15 cellular contexts compared by ENCODE assay signal in genomic region chr13:90640976-90641375, GRCh38.
A peak's percentile ranks its signal among the peaks of the same experiment; 100 is the strongest.
DNase-seq lines count a peak whose midpoint lies in the region; ATAC-seq and TF ChIP-seq lines count a peak whose summit lies in the region.
"Had no signal": no experiment of that assay in that cellular context is flagged by ENCODE, and none has a peak within 500 bp of the region (broad histone marks: within the 10 kb centered on the region; RNA-seq: fewer than 3 reads in every experiment).

No MANE protein-coding gene starts in this region.

- H4K20me1 ChIP-seq in GM23248 (ENCODE audit: insufficient read depth): no peaks in the 10 kb centered on the region
- H4K20me1 ChIP-seq: BLaER1 had no signal

- TF ChIP-seq CTCF in fibroblast of mammary gland (conservative IDR thresholded peaks at IDR 0.05; ENCODE audit: control insufficient read depth, insufficient read depth, low read depth, low read length) (no peak), stomach (IDR thresholded peaks at IDR 0.05) (no peak)

- no peaks in the 10 kb centered on the region for H3K36me3 ChIP-seq in GM23248 (ENCODE audit: low read depth)
- H3K36me3 ChIP-seq in SK-N-MC (ENCODE audit: insufficient read depth, low read length): no peaks in the 10 kb centered on the region
- H3K36me3 ChIP-seq in stomach: no peaks in the 10 kb centered on the region
- H3K36me3 ChIP-seq: BLaER1, neural progenitor cell, SJCRH30 had no signal

- no peak for TF ChIP-seq POLR2A in stomach (IDR thresholded peaks at IDR 0.05)

- peak overlapping the region; percentile 57 for H2AFZ ChIP-seq in GM23248
- H2AFZ ChIP-seq: neural progenitor cell had no signal

- no peak for ATAC-seq in Right ventricle myocardium superior (ENCODE audit: poor library complexity)
- ATAC-seq: left lobe of liver had no signal

- H3K9me3 ChIP-seq in GM23248 (ENCODE audit: low read depth): no peaks in the 10 kb centered on the region
- no peaks in the 10 kb centered on the region for H3K9me3 ChIP-seq in SK-N-MC (ENCODE audit: low read depth, low read length)
- H3K9me3 ChIP-seq in stomach: peaks cover 0 to 11% (median 2%) of the 10 kb centered on the region in 4 donors
- H3K9me3 ChIP-seq: SJCRH30 had no signal

- H3K27me3 ChIP-seq in GM23248 (replicated peaks; ENCODE audit: insufficient read depth): no peaks in the 10 kb centered on the region
- no peaks in the 10 kb centered on the region for H3K27me3 ChIP-seq in stomach
- H3K27me3 ChIP-seq: BLaER1, neural progenitor cell, SJCRH30 had no signal

- H3K9ac ChIP-seq in GM23248 (no peak overlapping the region), SK-N-MC (ENCODE audit: insufficient read length) (no peak overlapping the region)
- H3K9ac ChIP-seq: BLaER1, neural progenitor cell had no signal

- H3K27ac ChIP-seq in GM23248: no peak overlapping the region
- no peak overlapping the region for H3K27ac ChIP-seq in SK-N-MC
- H3K27ac ChIP-seq in stomach: no peak overlapping the region
- H3K27ac ChIP-seq: BLaER1, neural progenitor cell, SJCRH30 had no signal

- H3K4me3 ChIP-seq in GM23248 (no peak overlapping the region), SK-N-MC (no peak overlapping the region), fibroblast of mammary gland (ENCODE audit: control insufficient read depth, low read depth, low read length) (no peak overlapping the region), stomach (no peak overlapping the region)
- H3K4me3 ChIP-seq: BLaER1, neural progenitor cell, SJCRH30 had no signal

- no peaks in the 10 kb centered on the region for H3K9me2 ChIP-seq in GM23248 (ENCODE audit: insufficient read depth)

- H3K4me1 ChIP-seq in GM23248 (ENCODE audit: insufficient read depth) (peaks cover 10% of the 10 kb centered on the region), stomach (no peaks in the 10 kb centered on the region)
- H3K4me1 ChIP-seq: BLaER1, neural progenitor cell, SJCRH30 had no signal

- in situ Hi-C loops in GM23248 (cut with MboI): no loop called here

- no peaks in the 10 kb centered on the region for H3K79me2 ChIP-seq in GM23248 (ENCODE audit: insufficient read depth)

- no peak for TF ChIP-seq EP300 in stomach (IDR thresholded peaks at IDR 0.05)

- intact Hi-C loops in stomach (cut with DNase I; ENCODE audit: low total_unique reads) (no loop called here), Right ventricle myocardium superior (cut with DNase I) (no loop called here)

- H3K4me2 ChIP-seq in GM23248 (ENCODE audit: unreplicated experiment): peak overlapping the region; percentile 58
- H3K4me2 ChIP-seq: BLaER1, neural progenitor cell had no signal

- 81 to 100% methylated on average over 1 of the region's 1 CpG for WGBS in GM23248 (ENCODE audit: low coverage in 1 of 2, low lambda C conversion rate in 2 of 2, missing lambda C conversion rate in 2 of 2), 2 experiments
- WGBS in stomach, 5 donors: 89 to 100% (median 96%) methylated on average over 1 of the region's 1 CpG

- H3F3A ChIP-seq in GM23248 (ENCODE audit: insufficient read depth): no peaks in the 10 kb centered on the region

- DNase-seq in GM23248 (peak; percentile 69), SK-N-MC (ENCODE audit: low read depth, low spot score) (peak; percentile 16), fibroblast of mammary gland (ENCODE audit: low read depth) (peak; percentile 38), stomach (no peak), inferior parietal cortex (ENCODE audit: extremely low spot score) (no peak), NOMO-1 treated with DMSO at 0.1 percent for 48 hours (lab: John Stamatoyannopoulos, UW; ENCODE audit: unreplicated experiment) (no peak), Right ventricle myocardium superior (no peak)
- DNase-seq: activated CD4-positive, alpha-beta T cell treated with anti-CD3 and anti-CD28 coated beads for 4 hours; dermis blood vessel endothelial cell; NCI-H748 treated with DMSO at 0.1 percent for 48 hours; SJCRH30; stimulated activated CD4-positive, alpha-beta T cell treated with anti-CD3 and anti-CD28 coated beads, Interleukin-4, amount 100 ng/mL, for 24 hours had no signal

Comparison
In these comparisons a context has a peak if more than half of its experiments do, and no peak if none do; other contexts are left out.
1. DNase-seq: peak in GM23248 (single experiment), SK-N-MC (single experiment) and fibroblast of mammary gland (single experiment); none in stomach (single experiment), inferior parietal cortex (single experiment), NOMO-1 treated with DMSO at 0.1 percent for 48 hours (single experiment) and Right ventricle myocardium superior (single experiment).